Comparison of ENCODE assay signal across 2 cellular contexts in genomic region chr18:6682437-6683111, GRCh38.
TF ChIP-seq lines count a peak whose summit lies in the region.

No MANE protein-coding gene starts in this region.

TF ChIP-seq in SK-N-SH treated with all-trans-retinoic acid at 6 μM for 48 hours, 23 proteins besides CTCF, POLR2A, EP300 and RAD21:
- TF ChIP-seq ISL1 (CRISPR knock-in tag; IDR thresholded peaks at IDR 0.05) (peak; percentile 25; the same call in 1 of the 2 replicates), GLIS3 (CRISPR knock-in tag; IDR thresholded peaks at IDR 0.05) (no peak), CSDC2 (CRISPR knock-in tag; IDR thresholded peaks at IDR 0.05) (no peak)

TF ChIP-seq in SK-N-SH, 30 proteins besides CTCF, POLR2A, EP300 and RAD21:
- no peak for TF ChIP-seq ZBTB33 (IDR thresholded peaks at IDR 0.05; ENCODE audit: borderline replicate concordance, low read depth)
- no peak for TF ChIP-seq USF2 (IDR thresholded peaks at IDR 0.05; ENCODE audit: borderline replicate concordance, low read depth, low read length)
- no peak for TF ChIP-seq POLR2AphosphoS5 (IDR thresholded peaks at IDR 0.05; ENCODE audit: low read depth, low read length)
- TF ChIP-seq FOXM1 (IDR thresholded peaks at IDR 0.05; ENCODE audit: low read depth): no peak
- TF ChIP-seq RCOR1 (IDR thresholded peaks at IDR 0.05; ENCODE audit: low read length): no peak
- no peak for TF ChIP-seq TAF1 (IDR thresholded peaks at IDR 0.05; ENCODE audit: borderline replicate concordance, low read depth, low read length)
- TF ChIP-seq RFX5 (IDR thresholded peaks at IDR 0.05; ENCODE audit: low read length): no peak
- TF ChIP-seq MAX (IDR thresholded peaks at IDR 0.05; ENCODE audit: low read depth): no peak
- no peak for TF ChIP-seq FOXJ3 (CRISPR knock-in tag; IDR thresholded peaks at IDR 0.05)
- TF ChIP-seq GABPA (IDR thresholded peaks at IDR 0.05; ENCODE audit: low read depth): no peak
- TF ChIP-seq JUND (IDR thresholded peaks at IDR 0.05): no peak
- no peak for TF ChIP-seq SIN3A (IDR thresholded peaks at IDR 0.05; ENCODE audit: borderline replicate concordance, low read depth, low read length)
- no peak for TF ChIP-seq GATA2 (CRISPR knock-in tag; IDR thresholded peaks at IDR 0.05)
- TF ChIP-seq USF1 (IDR thresholded peaks at IDR 0.05; ENCODE audit: borderline replicate concordance, low read depth): no peak
- TF ChIP-seq MXI1 (IDR thresholded peaks at IDR 0.05; ENCODE audit: low read depth, low read length): no peak
- TF ChIP-seq RXRA (IDR thresholded peaks at IDR 0.05; ENCODE audit: borderline replicate concordance, low read depth): no peak
- no peak for TF ChIP-seq REST (IDR thresholded peaks at IDR 0.05; ENCODE audit: low read depth, low read length)
